16 cellular contexts compared by ENCODE assay signal in the genomic region with DNA sequence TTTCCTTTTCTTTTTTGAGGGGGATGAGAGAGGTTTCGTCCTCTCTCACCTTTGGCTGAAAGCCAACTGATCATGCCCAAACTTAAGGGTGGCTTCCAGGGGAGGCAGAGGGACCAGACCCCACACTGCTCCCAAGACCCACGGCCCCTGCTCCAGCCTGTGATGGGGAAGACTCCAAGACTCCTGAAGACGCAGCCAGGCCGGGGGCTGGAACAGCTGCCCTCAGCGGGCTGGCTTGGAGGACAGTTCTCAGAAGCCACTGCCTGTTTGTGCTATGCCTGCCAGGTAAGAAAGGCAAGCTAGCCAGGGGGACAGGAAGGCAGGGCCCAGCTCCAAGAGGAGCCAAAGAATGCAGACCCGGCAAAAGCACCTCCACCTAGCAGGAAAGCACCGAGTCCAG. TPM values are rescaled to one million over a fixed set of nuclear protein-coding genes. Genes with fewer than 3 reads are reported as not detected.
DNase-seq lines count a peak whose midpoint lies in the region; ATAC-seq and TF ChIP-seq lines count a peak whose summit lies in the region.
"Had no signal": no experiment of that assay in that cellular context is flagged by ENCODE, and none has a peak within 500 bp of the region (broad histone marks: within the 10 kb centered on the region; RNA-seq: fewer than 3 reads in every experiment).

No MANE protein-coding gene starts in this region.

- no peaks in the 10 kb centered on the region for H3K27me3 ChIP-seq in PC-9 (ENCODE audit: insufficient read depth, low read depth)
- H3K27me3 ChIP-seq: brain microvascular endothelial cell had no signal

- H3K27ac ChIP-seq in PC-9: no peak overlapping the region
- H3K27ac ChIP-seq: brain microvascular endothelial cell had no signal

- H2AFZ ChIP-seq in PC-9: no peak overlapping the region

- 0 out of 2 replicates have a peak, but pooled peaks cover 12% of the 10 kb centered on the region for H4K20me1 ChIP-seq in PC-9 (ENCODE audit: insufficient read depth)

- H3K9me3 ChIP-seq in PC-9 (ENCODE audit: insufficient read depth, low read depth): no peaks in the 10 kb centered on the region

- no peak overlapping the region for H3K27ac Mint-ChIP-seq in activated T-cell treated with anti-CD3 and anti-CD28 coated beads, Interleukin-2, amount 50 U/mL, for 24 hours
- H3K27ac Mint-ChIP-seq: activated CD4-positive, alpha-beta memory T cell treated with anti-CD3 and anti-CD28 coated beads for 36 hours; activated T-cell treated with anti-CD3 and anti-CD28 coated beads, Interleukin-2, amount 50 U/mL, for 72 hours; HFFc6 had no signal

- ATAC-seq in HG02884 (IDR thresholded peaks at IDR 0.05; ENCODE audit: unreplicated experiment): no peak
- ATAC-seq: activated T-cell treated with anti-CD3 and anti-CD28 coated beads, Interleukin-2, amount 50 U/mL, for 72 hours had no signal

- H3K36me3 Mint-ChIP-seq in activated T-cell treated with anti-CD3 and anti-CD28 coated beads, Interleukin-2, amount 50 U/mL, for 24 hours (ENCODE audit: low read depth): peaks cover 3% of the 10 kb centered on the region
- H3K36me3 Mint-ChIP-seq: activated CD4-positive, alpha-beta memory T cell treated with anti-CD3 and anti-CD28 coated beads for 36 hours; naive B cell had no signal

- CTCF ChIA-PET in PC-9 (lab: Charles Lee): no interaction called here

- intact Hi-C loops in PC-9 (cut with micrococcal nuclease; ENCODE audit: unreplicated experiment): no loop called here
- intact Hi-C loops in posterior vena cava (cut with DNase I): no loop called here

- TF ChIP-seq CTCF in PC-9 (conservative IDR thresholded peaks at IDR 0.05): no peak

- H3K36me3 ChIP-seq in PC-9 (ENCODE audit: low read depth): no peaks in the 10 kb centered on the region
- H3K36me3 ChIP-seq: brain microvascular endothelial cell had no signal

- BruUV-seq in PC-9 (replicated peaks; lab: Mats Ljungman, UMichigan): no TSS peak

- H3K4me3 Mint-ChIP-seq in activated T-cell treated with anti-CD3 and anti-CD28 coated beads, Interleukin-2, amount 50 U/mL, for 24 hours: no peak overlapping the region
- H3K4me3 Mint-ChIP-seq: activated CD4-positive, alpha-beta memory T cell treated with anti-CD3 and anti-CD28 coated beads for 36 hours; activated T-cell treated with anti-CD3 and anti-CD28 coated beads, Interleukin-2, amount 50 U/mL, for 72 hours; HFFc6; naive B cell had no signal

- H3K4me2 ChIP-seq in PC-9: peak overlapping the region; percentile 68

- no peaks in the 10 kb centered on the region for H3K9me2 ChIP-seq in PC-9 (ENCODE audit: insufficient read depth)

- H3K9me3 Mint-ChIP-seq in activated T-cell treated with anti-CD3 and anti-CD28 coated beads, Interleukin-2, amount 50 U/mL, for 24 hours: no peaks in the 10 kb centered on the region
- H3K9me3 Mint-ChIP-seq: activated CD4-positive, alpha-beta memory T cell treated with anti-CD3 and anti-CD28 coated beads for 36 hours; activated T-cell treated with anti-CD3 and anti-CD28 coated beads, Interleukin-2, amount 50 U/mL, for 72 hours; HFFc6 had no signal

- H3K79me2 ChIP-seq in PC-9 (ENCODE audit: low read depth): no peaks in the 10 kb centered on the region

- H3F3A ChIP-seq in PC-9 (ENCODE audit: insufficient read depth, low read depth): peaks cover 32% of the 10 kb centered on the region

- H3K4me1 ChIP-seq in PC-9 (replicated peaks; ENCODE audit: insufficient read depth): peaks cover 38% of the 10 kb centered on the region

- H3K4me1 Mint-ChIP-seq in activated T-cell treated with anti-CD3 and anti-CD28 coated beads, Interleukin-2, amount 50 U/mL, for 24 hours (ENCODE audit: low read depth): peaks cover 2% of the 10 kb centered on the region

- no peak overlapping the region for H3K4me3 ChIP-seq in PC-9

- POLR2A ChIA-PET in PC-9 (lab: Charles Lee; ENCODE audit: unreplicated experiment): no interaction called here

- DNase-seq in activated T-cell treated with anti-CD3 and anti-CD28 coated beads, Interleukin-2, amount 50 U/mL, for 24 hours: peak; percentile 12
- DNase-seq in activated T-cell treated with anti-CD3 and anti-CD28 coated beads, Interleukin-2, amount 50 U/mL, for 1 hour: no peak
- DNase-seq in PC-9 (no peak), epidermal melanocyte (ENCODE audit: insufficient read length, low spot score) (peak; percentile 14), posterior vena cava (ENCODE audit: low spot score) (peak; percentile 65), SK-N-DZ (ENCODE audit: low spot score) (no peak), NCI-H1092 (lab: John Stamatoyannopoulos, UW) (no peak)
- DNase-seq: activated T-cell treated with anti-CD3 and anti-CD28 coated beads, Interleukin-2, amount 50 U/mL, for 72 hours; brain microvascular endothelial cell; C1 segment of cervical spinal cord; HFFc6; naive B cell; NCI-H524 treated with DMSO at 0.1 percent for 48 hours; stimulated activated CD4-positive, alpha-beta T cell treated with anti-CD3 and anti-CD28 coated beads, Interleukin-15, amount 100 ng/mL, for 24 hours had no signal

- no peaks in the 10 kb centered on the region for H3K27me3 Mint-ChIP-seq in activated T-cell treated with anti-CD3 and anti-CD28 coated beads, Interleukin-2, amount 50 U/mL, for 24 hours
- H3K27me3 Mint-ChIP-seq: activated CD4-positive, alpha-beta memory T cell treated with anti-CD3 and anti-CD28 coated beads for 36 hours had no signal

RNA-seq across cellular contexts. Expression of gene GNB1L, which starts 31.5 kb away (rescaled TPM):
- total RNA-seq in PC-9 (2021) (10.3 and 13.9 TPM in 2 replicates), posterior vena cava (1 to 10 TPM; 3.6 to 3.9 TPM)
- polyA plus RNA-seq in SK-N-DZ (2014; cell fraction: cytosol; rRNA removed): 10.7 and 14.6 TPM in 2 replicates
- polyA plus RNA-seq in SK-N-DZ (2014; cell fraction: nucleus; rRNA removed): 7.8 and 8.6 TPM in 2 replicates

RNA-seq across cellular contexts. Expression of gene RTL10, which starts 31.5 kb away (rescaled TPM):
- total RNA-seq in PC-9 (2021) (20.9 and 23.5 TPM in 2 replicates), posterior vena cava (1 to 10 TPM; 7.6 to 8.6 TPM)
- polyA plus RNA-seq in SK-N-DZ (2014; cell fraction: cytosol; rRNA removed): 11.0 and 14.0 TPM in 2 replicates
- polyA plus RNA-seq in SK-N-DZ (2014; cell fraction: nucleus; rRNA removed): 10.2 and 16.6 TPM in 2 replicates

Comparison
In these comparisons a context has a peak if more than half of its experiments do, and no peak if none do; other contexts are left out.
1. DNase-seq: peak in activated T-cell treated with anti-CD3 and anti-CD28 coated beads, Interleukin-2, amount 50 U/mL, for 24 hours (single experiment), epidermal melanocyte (single experiment) and posterior vena cava (single experiment); none in activated T-cell treated with anti-CD3 and anti-CD28 coated beads, Interleukin-2, amount 50 U/mL, for 1 hour (single experiment), PC-9 (0 of 2), SK-N-DZ (single experiment) and NCI-H1092 (single experiment).